In genomic region chr1:231690072-231690471, GRCh38 we compare ENCODE assay signal across 15 cellular contexts.
DNase-seq lines count a peak whose midpoint lies in the region; ATAC-seq lines count a peak whose summit lies in the region.
"Had no signal": no experiment of that assay in that cellular context is flagged by ENCODE, and none has a peak within 500 bp of the region (broad histone marks: within the 10 kb centered on the region; RNA-seq: fewer than 3 reads in every experiment).

No MANE protein-coding gene starts in this region.

- peak overlapping the region; percentile 0 to 71 for H3K4ac ChIP-seq in mesenchymal stem cell (ENCODE audit: low read depth in 1 of 2, low read length in 2 of 2)

- peak overlapping the region; percentile 8 to 88 for H2BK12ac ChIP-seq in mesenchymal stem cell (ENCODE audit: low read length in 2 of 2)

- H3K4me3 ChIP-seq in HUES64 (ENCODE audit: low read length): no peak overlapping the region
- no peak overlapping the region for H3K4me3 ChIP-seq in mesenchymal stem cell (ENCODE audit: insufficient read depth in 1 of 2, low read depth in 1 of 2, low read length in 2 of 2)

- H3K27ac ChIP-seq in HUES64 (ENCODE audit: low read depth, low read length): peak overlapping the region; percentile 44; the same call in 1 of the 2 replicates
- H3K27ac ChIP-seq in mesenchymal stem cell (ENCODE audit: low read length, poor library complexity, severe bottlenecking): peak overlapping the region; percentile 67

- H3K79me1 ChIP-seq in mesenchymal stem cell (replicated peaks; ENCODE audit: low read length, poor library complexity, severe bottlenecking): peaks cover 42% of the 10 kb centered on the region

- 85% methylated on average over 9 of the region's 9 CpGs for WGBS in HUES64
- 39% methylated on average over 7 of the region's 9 CpGs for WGBS in mesenchymal stem cell

- H3K18ac ChIP-seq in mesenchymal stem cell (ENCODE audit: low read depth in 1 of 2, low read length in 2 of 2): peak overlapping the region; percentile 52 to 83

- H3K9me3 ChIP-seq in HUES64 (ENCODE audit: insufficient read depth, low read depth, low read length): peaks cover 11% of the 10 kb centered on the region; the same call in 1 of the 2 replicates
- no peaks in the 10 kb centered on the region for H3K9me3 ChIP-seq in mesenchymal stem cell (ENCODE audit: control insufficient read depth, low read length)

- H3K4me2 ChIP-seq in mesenchymal stem cell (ENCODE audit: low read length, poor library complexity, severe bottlenecking): no peak overlapping the region

- H2BK5ac ChIP-seq in mesenchymal stem cell (ENCODE audit: low read depth, low read length, poor library complexity, severe bottlenecking): peak overlapping the region; percentile 21

- H3K27ac Mint-ChIP-seq in activated naive CD4-positive, alpha-beta T cell treated with anti-CD3 and anti-CD28 coated beads, Interleukin-2, amount 50 U/mL, for 72 hours: no peak overlapping the region
- H3K27ac Mint-ChIP-seq: brain had no signal

- no peak overlapping the region for H3K9ac ChIP-seq in HUES64 (ENCODE audit: low read depth, low read length)
- H3K9ac ChIP-seq in mesenchymal stem cell (ENCODE audit: low read length): no peak overlapping the region

- no peak overlapping the region for H2BK15ac ChIP-seq in mesenchymal stem cell (ENCODE audit: low read depth, poor library complexity, severe bottlenecking)

- H2BK120ac ChIP-seq in mesenchymal stem cell (ENCODE audit: low read depth, low read length): peak overlapping the region; percentile 42

- H3K14ac ChIP-seq in mesenchymal stem cell (ENCODE audit: low read length in 2 of 2): no peak overlapping the region

- peaks cover 12 to 14% of the 10 kb centered on the region in 2 donors for H3K36me3 Mint-ChIP-seq in activated naive CD4-positive, alpha-beta T cell treated with anti-CD3 and anti-CD28 coated beads, Interleukin-2, amount 50 U/mL, for 72 hours

- DNase-seq in DMS53 (lab: John Stamatoyannopoulos, UW) (peak; percentile 85), SHP77 (lab: John Stamatoyannopoulos, UW) (peak; percentile 27 to 35), mesenchymal stem cell (no peak), KG1 (lab: John Stamatoyannopoulos, UW) (no peak)
- no peak for DNase-seq in activated naive CD4-positive, alpha-beta T cell treated with anti-CD3 and anti-CD28 coated beads, Interleukin-2, amount 50 U/mL, for 72 hours (ENCODE audit: low spot score in 2 of 2)
- DNase-seq: activated CD4-positive, alpha-beta T cell treated with anti-CD3 and anti-CD28 coated beads, Interleukin-2, amount 50 U/mL, for 48 hours; activated effector memory CD4-positive, alpha-beta T cell treated with anti-CD3 and anti-CD28 coated beads, Interleukin-2, amount 50 U/mL, for 16 hours; CD4-positive, alpha-beta memory T cell; effector memory CD4-positive, alpha-beta T cell; kidney; NCI-H2227 treated with DMSO at 0.1 percent for 48 hours; RPMI8226 had no signal

- H2AFZ ChIP-seq in mesenchymal stem cell (ENCODE audit: low read depth, low read length): no peak overlapping the region

- no peak for ATAC-seq in activated naive CD4-positive, alpha-beta T cell treated with anti-CD3 and anti-CD28 coated beads, Interleukin-2, amount 50 U/mL, for 72 hours
- ATAC-seq in HG03045 (IDR thresholded peaks at IDR 0.05; ENCODE audit: unreplicated experiment): no peak

- H4K91ac ChIP-seq in mesenchymal stem cell (ENCODE audit: low read length): peak overlapping the region; percentile 85

- H4K8ac ChIP-seq in mesenchymal stem cell (ENCODE audit: low read length): peak overlapping the region; percentile 86

- no peak overlapping the region for H3K23ac ChIP-seq in mesenchymal stem cell (ENCODE audit: low read length in 2 of 2)

- H3K9me3 Mint-ChIP-seq in activated naive CD4-positive, alpha-beta T cell treated with anti-CD3 and anti-CD28 coated beads, Interleukin-2, amount 50 U/mL, for 72 hours: peaks cover 7 to 9% of the 10 kb centered on the region in 2 donors

- peak overlapping the region; percentile 14 for H2AK5ac ChIP-seq in mesenchymal stem cell (ENCODE audit: low read length, severe bottlenecking)

- H3K27me3 ChIP-seq in HUES64 (ENCODE audit: insufficient read depth, low read length) (no peaks in the 10 kb centered on the region), mesenchymal stem cell (ENCODE audit: control insufficient read depth in 1 of 2, insufficient read depth in 1 of 2, low read length in 2 of 2) (no peaks in the 10 kb centered on the region)

- peaks cover 8% of the 10 kb centered on the region for H3K4me1 ChIP-seq in HUES64 (ENCODE audit: insufficient read depth, low read length)
- peaks cover 11% of the 10 kb centered on the region for H3K4me1 ChIP-seq in mesenchymal stem cell (ENCODE audit: control insufficient read depth, insufficient read depth, low read depth, low read length)

- no peaks in the 10 kb centered on the region for H3K36me3 ChIP-seq in HUES64 (ENCODE audit: insufficient read depth, low read length)
- peaks cover 0 to 27% of the 10 kb centered on the region in 2 experiments for H3K36me3 ChIP-seq in mesenchymal stem cell (ENCODE audit: control insufficient read depth in 1 of 2, insufficient read depth in 2 of 2, low read depth in 1 of 2, low read length in 2 of 2)

Comparison
In these comparisons a context has a peak if more than half of its experiments do, and no peak if none do; other contexts are left out.
1. DNase-seq: peak in DMS53 (single experiment) and SHP77 (2 of 2); none in mesenchymal stem cell (single experiment), KG1 (single experiment) and activated naive CD4-positive, alpha-beta T cell treated with anti-CD3 and anti-CD28 coated beads, Interleukin-2, amount 50 U/mL, for 72 hours (0 of 2).